Comparison of ENCODE assay signal across 8 cellular contexts in genomic region chr6:105733556-105734162, GRCh38.
A peak's percentile ranks its signal among the peaks of the same experiment; 100 is the strongest.
DNase-seq lines count a peak whose midpoint lies in the region; ATAC-seq and TF ChIP-seq lines count a peak whose summit lies in the region.

No MANE protein-coding gene starts in this region.

- POLR2A ChIA-PET in GM10248 (lab: Yijun Ruan, JAX) = no interaction called here
- POLR2A ChIA-PET in naive thymus-derived CD4-positive, alpha-beta T cell (lab: Charles Lee) = no interaction called here

- ATAC-seq in naive thymus-derived CD4-positive, alpha-beta T cell = no peak
- ATAC-seq in HG03175 (IDR thresholded peaks at IDR 0.05; ENCODE audit: unreplicated experiment) (no peak), Right ventricle myocardium inferior (no peak)

- peaks cover 0 to 36% (median 0%) of the 10 kb centered on the region in 5 donors for H3K36me3 Mint-ChIP-seq in naive thymus-derived CD4-positive, alpha-beta T cell

- no peaks in the 10 kb centered on the region for H3K27me3 ChIP-seq in mammary epithelial cell (ENCODE audit: insufficient read depth, low read length)
- no peaks in the 10 kb centered on the region for H3K27me3 ChIP-seq in naive thymus-derived CD4-positive, alpha-beta T cell (ENCODE audit: control insufficient read depth in 2 of 2, insufficient read depth in 2 of 2, low read length in 2 of 2)

- no peak overlapping the region for H3K4me3 Mint-ChIP-seq in naive thymus-derived CD4-positive, alpha-beta T cell

- H4K20me1 ChIP-seq in mammary epithelial cell (ENCODE audit: insufficient read depth, low read length) = no peaks in the 10 kb centered on the region

- no peak overlapping the region for H3K27ac ChIP-seq in mammary epithelial cell (ENCODE audit: insufficient read depth, low read depth, low read length)
- H3K27ac ChIP-seq in naive thymus-derived CD4-positive, alpha-beta T cell (ENCODE audit: low read depth, low read length) = no peak overlapping the region

- no peak for DNase-seq in GM10248 (ENCODE audit: extremely low spot score)
- DNase-seq in NCI-H1105 (lab: John Stamatoyannopoulos, UW) = peak; percentile 16
- no peak for DNase-seq in mammary epithelial cell
- peak in 6 of 9 donors; percentile 10 to 41 (median 34) for DNase-seq in naive thymus-derived CD4-positive, alpha-beta T cell
- no peak for DNase-seq in stimulated activated CD8-positive, alpha-beta memory T cell treated with anti-CD3 and anti-CD28 coated beads, Interleukin-4, amount 100 ng/mL, for 48 hours
- DNase-seq in D341Med (ENCODE audit: low spot score) = no peak
- no peak for DNase-seq in Right ventricle myocardium inferior (ENCODE audit: missing footprints)

- in situ Hi-C loops in mammary epithelial cell (cut with MboI; ENCODE audit: low sequenced_read_pairs in 2 of 2) = loop anchor here in 1 of 2 donors (25.0 kb wide), 3 partner anchors 354 to 554 kb away; partner anchors contain the start of gene PRDM1

- H3K4me1 Mint-ChIP-seq in naive thymus-derived CD4-positive, alpha-beta T cell = peaks cover 0 to 36% (median 8%) of the 10 kb centered on the region in 7 donors

- intact Hi-C loops in mammary epithelial cell (cut with micrococcal nuclease) (loop anchor here (1.0 to 5.0 kb wide), 7 partner anchors 57 to 567 kb away; partner anchors contain the start of gene PRDM1), Right ventricle myocardium inferior (cut with DNase I) (loop anchor here (5.0 to 10.0 kb wide), 4 partner anchors 259 to 571 kb away; partner anchors contain the start of gene PRDM1)
- intact Hi-C loops in naive thymus-derived CD4-positive, alpha-beta T cell (cut with micrococcal nuclease) = loop anchor here (1.0 to 5.0 kb wide), 9 partner anchors 249 to 568 kb away; partner anchors contain the start of gene PRDM1 (in 2 of the 2)

- CTCF ChIA-PET in GM10248 (lab: Yijun Ruan, JAX) = interaction anchor here (0.8 to 1.5 kb wide), 2 partner anchors 108 to 301 kb away, joined by 3 to 4 read pairs; no protein-coding TSS in a partner anchor
- CTCF ChIA-PET in mammary epithelial cell (lab: Charles Lee; ENCODE audit: low non-redundant PET) = no interaction called here
- CTCF ChIA-PET in naive thymus-derived CD4-positive, alpha-beta T cell (lab: Charles Lee) = interaction anchor here (1.4 to 3.5 kb wide), 2 partner anchors 490 to 493 kb away, joined by 3 to 28 read pairs; no protein-coding TSS in a partner anchor

- H3K9me3 Mint-ChIP-seq in naive thymus-derived CD4-positive, alpha-beta T cell = peaks cover 0 to 22% (median 0%) of the 10 kb centered on the region in 11 donors

- BruUV-seq in mammary epithelial cell (replicated peaks; lab: Mats Ljungman, UMichigan) = no TSS peak

- no peaks in the 10 kb centered on the region for H3K36me3 ChIP-seq in mammary epithelial cell (ENCODE audit: insufficient read depth, low read length)
- H3K36me3 ChIP-seq in naive thymus-derived CD4-positive, alpha-beta T cell (ENCODE audit: control insufficient read depth in 2 of 3, insufficient read depth in 3 of 3, low read length in 3 of 3) = no peaks in the 10 kb centered on the region

- H3K4me1 ChIP-seq in mammary epithelial cell (ENCODE audit: insufficient read depth, low read length) = no peaks in the 10 kb centered on the region
- no peaks in the 10 kb centered on the region for H3K4me1 ChIP-seq in naive thymus-derived CD4-positive, alpha-beta T cell (ENCODE audit: control insufficient read depth in 2 of 2, insufficient read depth in 2 of 2, low read length in 2 of 2)

- H2AFZ ChIP-seq in mammary epithelial cell (ENCODE audit: low read depth, low read length) = no peak overlapping the region

- H3K9me3 ChIP-seq in mammary epithelial cell (replicated peaks; ENCODE audit: insufficient read depth, low read length) = no peaks in the 10 kb centered on the region
- H3K9me3 ChIP-seq in naive thymus-derived CD4-positive, alpha-beta T cell (ENCODE audit: control insufficient read depth in 2 of 3, low read length in 3 of 3) = no peaks in the 10 kb centered on the region

- peaks cover 0 to 8% (median 0%) of the 10 kb centered on the region in 5 donors for H3K27me3 Mint-ChIP-seq in naive thymus-derived CD4-positive, alpha-beta T cell

- H3K4me3 ChIP-seq in mammary epithelial cell (replicated peaks in 1 of 3; ENCODE audit: insufficient read depth in 1 of 3, low read depth in 2 of 3, low read length in 3 of 3) = no peak overlapping the region
- no peak overlapping the region for H3K4me3 ChIP-seq in naive thymus-derived CD4-positive, alpha-beta T cell (ENCODE audit: low read length)

- H3K79me2 ChIP-seq in mammary epithelial cell (ENCODE audit: insufficient read depth, low read length) = no peaks in the 10 kb centered on the region

- H3K9ac ChIP-seq in mammary epithelial cell (ENCODE audit: insufficient read depth, low read length) = no peak overlapping the region

- no peak overlapping the region for H3K4me2 ChIP-seq in mammary epithelial cell (ENCODE audit: insufficient read depth, low read depth, low read length)

- 50% methylated on average over 4 of the region's 4 CpGs for WGBS in mammary epithelial cell (ENCODE audit: low coverage, missing lambda C conversion rate)

- dilution Hi-C loops in mammary epithelial cell (cut with HindIII; ENCODE audit: low sequenced_read_pairs) = no loop called here

- H3K27ac Mint-ChIP-seq in naive thymus-derived CD4-positive, alpha-beta T cell = no peak overlapping the region

- peak; percentile 17 for TF ChIP-seq CTCF in GM10248 (IDR thresholded peaks at IDR 0.05; ENCODE audit: control extremely low read depth, extremely low read depth, low read depth, missing control alignments)
- TF ChIP-seq CTCF in mammary epithelial cell (conservative IDR thresholded peaks at IDR 0.05 in 1 of 2, IDR thresholded peaks at IDR 0.05 in 1 of 2; ENCODE audit: extremely low read depth in 1 of 2, insufficient read depth in 1 of 2, low read depth in 1 of 2, low read length in 2 of 2) = peak; percentile 59 to 62

Comparison
In these comparisons a context has a peak if more than half of its experiments do, and no peak if none do; other contexts are left out.
1. DNase-seq: peak in NCI-H1105 (single experiment) and naive thymus-derived CD4-positive, alpha-beta T cell (6 of 9); none in GM10248 (single experiment), mammary epithelial cell (single experiment), stimulated activated CD8-positive, alpha-beta memory T cell treated with anti-CD3 and anti-CD28 coated beads, Interleukin-4, amount 100 ng/mL, for 48 hours (single experiment), D341Med (single experiment) and Right ventricle myocardium inferior (single experiment).